2 cellular contexts compared by ENCODE assay signal in the genomic region with DNA sequence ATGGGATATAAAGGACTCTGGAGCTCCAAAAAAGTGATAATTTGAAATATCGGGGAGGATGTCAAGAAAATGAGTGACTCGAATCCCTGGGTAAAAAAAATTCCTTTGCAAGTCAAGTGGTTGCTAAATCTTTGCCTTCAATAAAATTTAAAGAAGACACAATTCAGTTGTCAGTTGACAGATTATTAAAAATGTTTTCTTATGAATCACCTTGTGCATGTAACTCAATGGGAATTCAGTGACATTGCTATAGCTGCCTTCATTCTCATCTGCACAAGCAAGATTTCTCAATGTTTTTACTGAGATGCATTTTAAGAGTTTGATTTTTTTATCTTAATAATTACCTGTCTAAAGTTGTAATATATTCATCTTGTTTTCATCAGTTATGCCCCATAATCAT.
TF ChIP-seq lines count a peak whose summit lies in the region.

No MANE protein-coding gene starts in this region.

TF ChIP-seq in IMR-90, 13 proteins besides CTCF, POLR2A, EP300 and RAD21 (continued from another document):
- 0 out of 2 replicates have a peak, but pooled peaks have one; percentile 45 for TF ChIP-seq CEBPB (IDR thresholded peaks at IDR 0.05; ENCODE audit: low read depth, low read length)

TF ChIP-seq in SK-N-SH treated with all-trans-retinoic acid at 6 μM for 48 hours, 23 proteins besides CTCF, POLR2A, EP300 and RAD21 (continued from another document):
- peak; percentile 62 for TF ChIP-seq ISL1 (CRISPR knock-in tag; IDR thresholded peaks at IDR 0.05)
- TF ChIP-seq CREB5 (CRISPR knock-in tag; IDR thresholded peaks at IDR 0.05; ENCODE audit: low read depth), result no peak
